In genomic region chr6:25971187-25971811, GRCh38 we compare ENCODE assay signal across 1 cellular context.
TF ChIP-seq lines count a peak whose summit lies in the region.

No MANE protein-coding gene starts in this region.

TF ChIP-seq in K562, 482 proteins besides CTCF, POLR2A, EP300 and RAD21 (continued from another document and continues in another):
- TF ChIP-seq, protein P1, sequence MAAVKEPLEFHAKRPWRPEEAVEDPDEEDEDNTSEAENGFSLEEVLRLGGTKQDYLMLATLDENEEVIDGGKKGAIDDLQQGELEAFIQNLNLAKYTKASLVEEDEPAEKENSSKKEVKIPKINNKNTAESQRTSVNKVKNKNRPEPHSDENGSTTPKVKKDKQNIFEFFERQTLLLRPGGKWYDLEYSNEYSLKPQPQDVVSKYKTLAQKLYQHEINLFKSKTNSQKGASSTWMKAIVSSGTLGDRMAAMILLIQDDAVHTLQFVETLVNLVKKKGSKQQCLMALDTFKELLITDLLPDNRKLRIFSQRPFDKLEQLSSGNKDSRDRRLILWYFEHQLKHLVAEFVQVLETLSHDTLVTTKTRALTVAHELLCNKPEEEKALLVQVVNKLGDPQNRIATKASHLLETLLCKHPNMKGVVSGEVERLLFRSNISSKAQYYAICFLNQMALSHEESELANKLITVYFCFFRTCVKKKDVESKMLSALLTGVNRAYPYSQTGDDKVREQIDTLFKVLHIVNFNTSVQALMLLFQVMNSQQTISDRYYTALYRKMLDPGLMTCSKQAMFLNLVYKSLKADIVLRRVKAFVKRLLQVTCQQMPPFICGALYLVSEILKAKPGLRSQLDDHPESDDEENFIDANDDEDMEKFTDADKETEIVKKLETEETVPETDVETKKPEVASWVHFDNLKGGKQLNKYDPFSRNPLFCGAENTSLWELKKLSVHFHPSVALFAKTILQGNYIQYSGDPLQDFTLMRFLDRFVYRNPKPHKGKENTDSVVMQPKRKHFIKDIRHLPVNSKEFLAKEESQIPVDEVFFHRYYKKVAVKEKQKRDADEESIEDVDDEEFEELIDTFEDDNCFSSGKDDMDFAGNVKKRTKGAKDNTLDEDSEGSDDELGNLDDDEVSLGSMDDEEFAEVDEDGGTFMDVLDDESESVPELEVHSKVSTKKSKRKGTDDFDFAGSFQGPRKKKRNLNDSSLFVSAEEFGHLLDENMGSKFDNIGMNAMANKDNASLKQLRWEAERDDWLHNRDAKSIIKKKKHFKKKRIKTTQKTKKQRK (IDR thresholded peaks at IDR 0.05; ENCODE audit: borderline replicate concordance, low read depth, low read length) = no peak
- TF ChIP-seq ZNF766 (CRISPR knock-in tag; conservative IDR thresholded peaks at IDR 0.05) (peak; percentile 83), RHOXF2B (CRISPR knock-in tag; conservative IDR thresholded peaks at IDR 0.05) (no peak), ZFX (CRISPR knock-in tag; IDR thresholded peaks at IDR 0.05) (no peak), ATF7 (IDR thresholded peaks at IDR 0.05) (peak; percentile 74; the same call in 1 of the 2 replicates), ZNF134 (CRISPR knock-in tag; conservative IDR thresholded peaks at IDR 0.05) (no peak), JUND (IDR thresholded peaks at IDR 0.05; ENCODE audit: borderline replicate concordance, low read depth, low read length) (peak; percentile 97), JUND (tag; IDR thresholded peaks at IDR 0.05; ENCODE audit: borderline replicate concordance, low read depth, low read length) (peak; percentile 97; the same call in 2 of the 3 replicates), MTA2 (IDR thresholded peaks at IDR 0.05; ENCODE audit: low read depth) (0 out of 2 replicates have a peak, but pooled peaks have one; percentile 16), C11orf30 (IDR thresholded peaks at IDR 0.05; ENCODE audit: low read depth) (peak; percentile 95), YY1 (IDR thresholded peaks at IDR 0.05; ENCODE audit: borderline replicate concordance in 1 of 3, control insufficient read depth in 1 of 3, extremely low read depth in 1 of 3, insufficient read depth in 3 of 3, insufficient read length in 1 of 3, insufficient replicate concordance in 2 of 3, low read depth in 1 of 3, low read length in 2 of 3) (no peak), FOXP1 (CRISPR knock-in tag; IDR thresholded peaks at IDR 0.05) (no peak), NFIC (IDR thresholded peaks at IDR 0.05) (peak; percentile 83), PHF20 (IDR thresholded peaks at IDR 0.05; ENCODE audit: partially characterized antibody) (peak; percentile 12), TARDBP (IDR thresholded peaks at IDR 0.05) (peak; percentile 36; the same call in 1 of the 2 replicates), KLF6 (CRISPR knock-in tag; IDR thresholded peaks at IDR 0.05; ENCODE audit: borderline replicate concordance) (no peak), PRPF4 (IDR thresholded peaks at IDR 0.05; ENCODE audit: insufficient read depth, low read depth, low read length, poor library complexity, severe bottlenecking) (no peak), SMARCB1 (IDR thresholded peaks at IDR 0.05; ENCODE audit: insufficient read length, low read depth) (no peak), CBFA2T3 (IDR thresholded peaks at IDR 0.05) (peak; percentile 66), MBD2 (IDR thresholded peaks at IDR 0.05; ENCODE audit: borderline replicate concordance, low read depth) (peak; percentile 33; the same call in 1 of the 2 replicates), CXXC5 (CRISPR knock-in tag; IDR thresholded peaks at IDR 0.05) (no peak), MTA3 (IDR thresholded peaks at IDR 0.05; ENCODE audit: borderline replicate concordance) (peak; percentile 69; the same call in 1 of the 2 replicates), SRSF7 (optimal IDR thresholded peaks at IDR 0.05; ENCODE audit: low read depth, low read length) (no peak), CEBPG (CRISPR knock-in tag; IDR thresholded peaks at IDR 0.05) (peak; percentile 81), CEBPG (tag; conservative IDR thresholded peaks at IDR 0.05 in 1 of 2, IDR thresholded peaks at IDR 0.05 in 1 of 2) (peak; percentile 89 to 91), ZNF274 (IDR thresholded peaks at IDR 0.05; ENCODE audit: borderline replicate concordance, low read depth, low read length) (no peak), PURB (CRISPR knock-in tag; IDR thresholded peaks at IDR 0.05; ENCODE audit: low read depth) (no peak), PHB2 (IDR thresholded peaks at IDR 0.05; ENCODE audit: low read depth) (no peak), HMG20A (CRISPR knock-in tag; conservative IDR thresholded peaks at IDR 0.05) (0 out of 2 replicates have a peak, but pooled peaks have one; percentile 60), FUS (optimal IDR thresholded peaks at IDR 0.05; ENCODE audit: low read depth, low read length) (no peak), KDM5B (IDR thresholded peaks at IDR 0.05; ENCODE audit: insufficient replicate concordance, low read depth, low read length) (no peak), SMARCC2 (IDR thresholded peaks at IDR 0.05; ENCODE audit: low read depth) (peak; percentile 94)
- TF ChIP-seq, protein P2, sequence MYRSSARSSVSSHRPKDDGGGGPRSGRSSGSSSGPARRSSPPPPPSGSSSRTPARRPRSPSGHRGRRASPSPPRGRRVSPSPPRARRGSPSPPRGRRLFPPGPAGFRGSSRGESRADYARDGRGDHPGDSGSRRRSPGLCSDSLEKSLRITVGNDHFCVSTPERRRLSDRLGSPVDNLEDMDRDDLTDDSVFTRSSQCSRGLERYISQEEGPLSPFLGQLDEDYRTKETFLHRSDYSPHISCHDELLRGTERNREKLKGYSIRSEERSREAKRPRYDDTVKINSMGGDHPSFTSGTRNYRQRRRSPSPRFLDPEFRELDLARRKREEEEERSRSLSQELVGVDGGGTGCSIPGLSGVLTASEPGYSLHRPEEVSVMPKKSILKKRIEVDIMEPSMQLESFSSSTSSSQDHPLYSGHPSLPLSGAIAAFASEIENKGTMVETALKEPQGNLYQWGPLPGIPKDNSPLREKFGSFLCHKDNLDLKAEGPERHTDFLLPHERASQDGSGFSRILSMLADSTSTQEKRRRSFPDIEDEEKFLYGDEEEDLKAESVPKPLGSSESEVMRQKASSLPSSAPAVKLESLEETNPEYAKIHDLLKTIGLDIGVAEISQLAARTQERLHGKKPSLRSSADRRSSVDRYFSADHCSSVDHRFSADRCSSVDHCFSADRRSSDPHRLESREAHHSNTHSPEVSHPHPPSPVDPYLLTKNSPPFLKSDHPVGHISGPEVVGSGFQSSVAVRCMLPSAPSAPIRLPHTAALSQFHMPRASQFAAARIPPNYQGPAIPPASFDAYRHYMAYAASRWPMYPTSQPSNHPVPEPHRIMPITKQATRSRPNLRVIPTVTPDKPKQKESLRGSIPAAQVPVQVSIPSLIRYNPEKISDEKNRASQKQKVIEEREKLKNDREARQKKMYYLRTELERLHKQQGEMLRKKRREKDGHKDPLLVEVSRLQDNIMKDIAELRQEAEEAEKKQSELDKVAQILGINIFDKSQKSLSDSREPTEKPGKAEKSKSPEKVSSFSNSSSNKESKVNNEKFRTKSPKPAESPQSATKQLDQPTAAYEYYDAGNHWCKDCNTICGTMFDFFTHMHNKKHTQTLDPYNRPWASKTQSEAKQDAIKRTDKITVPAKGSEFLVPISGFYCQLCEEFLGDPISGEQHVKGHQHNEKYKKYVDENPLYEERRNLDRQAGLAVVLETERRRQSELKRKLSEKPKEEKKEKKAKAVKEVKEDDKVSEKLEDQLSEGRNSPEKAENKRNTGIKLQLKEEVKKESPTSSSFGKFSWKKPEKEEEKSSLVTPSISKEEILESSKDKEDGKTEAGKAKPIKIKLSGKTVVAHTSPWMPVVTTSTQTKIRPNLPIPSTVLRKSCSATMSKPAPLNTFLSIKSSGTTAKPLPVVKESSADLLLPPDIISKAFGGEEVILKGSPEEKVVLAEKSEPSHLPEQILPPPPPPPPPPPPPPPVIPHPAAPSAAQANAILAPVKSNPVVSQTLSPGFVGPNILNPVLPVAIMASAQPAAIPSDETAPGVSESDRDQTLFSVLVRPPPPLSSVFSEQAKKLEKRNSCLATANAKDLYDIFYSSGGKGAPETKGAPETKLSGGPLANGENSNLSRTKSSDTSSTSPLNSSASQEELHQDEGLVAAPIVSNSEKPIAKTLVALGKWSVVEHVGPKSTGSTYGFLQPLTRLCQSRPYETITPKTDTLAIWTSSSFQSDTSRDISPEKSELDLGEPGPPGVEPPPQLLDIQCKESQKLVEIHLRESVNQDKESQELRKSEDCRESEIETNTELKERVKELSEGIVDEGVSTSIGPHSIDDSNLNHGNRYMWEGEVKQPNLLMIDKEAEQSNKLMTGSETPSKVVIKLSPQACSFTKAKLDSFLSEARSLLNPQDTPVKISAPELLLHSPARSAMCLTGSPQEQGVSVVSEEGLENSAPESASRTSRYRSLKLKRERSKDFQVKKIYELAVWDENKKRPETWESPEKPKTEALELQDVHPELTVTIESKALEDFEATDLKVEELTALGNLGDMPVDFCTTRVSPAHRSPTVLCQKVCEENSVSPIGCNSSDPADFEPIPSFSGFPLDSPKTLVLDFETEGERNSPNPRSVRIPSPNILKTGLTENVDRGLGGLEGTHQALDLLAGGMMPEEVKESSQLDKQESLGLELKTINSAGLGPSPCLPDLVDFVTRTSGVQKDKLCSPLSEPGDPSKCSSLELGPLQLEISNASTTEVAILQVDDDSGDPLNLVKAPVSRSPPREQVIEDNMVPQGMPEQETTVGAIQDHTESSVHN (IDR thresholded peaks at IDR 0.05; ENCODE audit: borderline replicate concordance in 1 of 2, low read depth in 1 of 2) = peak in 1 of 2 experiments; percentile 82; a peak in 2 of 4 replicates
- TF ChIP-seq, protein P3, sequence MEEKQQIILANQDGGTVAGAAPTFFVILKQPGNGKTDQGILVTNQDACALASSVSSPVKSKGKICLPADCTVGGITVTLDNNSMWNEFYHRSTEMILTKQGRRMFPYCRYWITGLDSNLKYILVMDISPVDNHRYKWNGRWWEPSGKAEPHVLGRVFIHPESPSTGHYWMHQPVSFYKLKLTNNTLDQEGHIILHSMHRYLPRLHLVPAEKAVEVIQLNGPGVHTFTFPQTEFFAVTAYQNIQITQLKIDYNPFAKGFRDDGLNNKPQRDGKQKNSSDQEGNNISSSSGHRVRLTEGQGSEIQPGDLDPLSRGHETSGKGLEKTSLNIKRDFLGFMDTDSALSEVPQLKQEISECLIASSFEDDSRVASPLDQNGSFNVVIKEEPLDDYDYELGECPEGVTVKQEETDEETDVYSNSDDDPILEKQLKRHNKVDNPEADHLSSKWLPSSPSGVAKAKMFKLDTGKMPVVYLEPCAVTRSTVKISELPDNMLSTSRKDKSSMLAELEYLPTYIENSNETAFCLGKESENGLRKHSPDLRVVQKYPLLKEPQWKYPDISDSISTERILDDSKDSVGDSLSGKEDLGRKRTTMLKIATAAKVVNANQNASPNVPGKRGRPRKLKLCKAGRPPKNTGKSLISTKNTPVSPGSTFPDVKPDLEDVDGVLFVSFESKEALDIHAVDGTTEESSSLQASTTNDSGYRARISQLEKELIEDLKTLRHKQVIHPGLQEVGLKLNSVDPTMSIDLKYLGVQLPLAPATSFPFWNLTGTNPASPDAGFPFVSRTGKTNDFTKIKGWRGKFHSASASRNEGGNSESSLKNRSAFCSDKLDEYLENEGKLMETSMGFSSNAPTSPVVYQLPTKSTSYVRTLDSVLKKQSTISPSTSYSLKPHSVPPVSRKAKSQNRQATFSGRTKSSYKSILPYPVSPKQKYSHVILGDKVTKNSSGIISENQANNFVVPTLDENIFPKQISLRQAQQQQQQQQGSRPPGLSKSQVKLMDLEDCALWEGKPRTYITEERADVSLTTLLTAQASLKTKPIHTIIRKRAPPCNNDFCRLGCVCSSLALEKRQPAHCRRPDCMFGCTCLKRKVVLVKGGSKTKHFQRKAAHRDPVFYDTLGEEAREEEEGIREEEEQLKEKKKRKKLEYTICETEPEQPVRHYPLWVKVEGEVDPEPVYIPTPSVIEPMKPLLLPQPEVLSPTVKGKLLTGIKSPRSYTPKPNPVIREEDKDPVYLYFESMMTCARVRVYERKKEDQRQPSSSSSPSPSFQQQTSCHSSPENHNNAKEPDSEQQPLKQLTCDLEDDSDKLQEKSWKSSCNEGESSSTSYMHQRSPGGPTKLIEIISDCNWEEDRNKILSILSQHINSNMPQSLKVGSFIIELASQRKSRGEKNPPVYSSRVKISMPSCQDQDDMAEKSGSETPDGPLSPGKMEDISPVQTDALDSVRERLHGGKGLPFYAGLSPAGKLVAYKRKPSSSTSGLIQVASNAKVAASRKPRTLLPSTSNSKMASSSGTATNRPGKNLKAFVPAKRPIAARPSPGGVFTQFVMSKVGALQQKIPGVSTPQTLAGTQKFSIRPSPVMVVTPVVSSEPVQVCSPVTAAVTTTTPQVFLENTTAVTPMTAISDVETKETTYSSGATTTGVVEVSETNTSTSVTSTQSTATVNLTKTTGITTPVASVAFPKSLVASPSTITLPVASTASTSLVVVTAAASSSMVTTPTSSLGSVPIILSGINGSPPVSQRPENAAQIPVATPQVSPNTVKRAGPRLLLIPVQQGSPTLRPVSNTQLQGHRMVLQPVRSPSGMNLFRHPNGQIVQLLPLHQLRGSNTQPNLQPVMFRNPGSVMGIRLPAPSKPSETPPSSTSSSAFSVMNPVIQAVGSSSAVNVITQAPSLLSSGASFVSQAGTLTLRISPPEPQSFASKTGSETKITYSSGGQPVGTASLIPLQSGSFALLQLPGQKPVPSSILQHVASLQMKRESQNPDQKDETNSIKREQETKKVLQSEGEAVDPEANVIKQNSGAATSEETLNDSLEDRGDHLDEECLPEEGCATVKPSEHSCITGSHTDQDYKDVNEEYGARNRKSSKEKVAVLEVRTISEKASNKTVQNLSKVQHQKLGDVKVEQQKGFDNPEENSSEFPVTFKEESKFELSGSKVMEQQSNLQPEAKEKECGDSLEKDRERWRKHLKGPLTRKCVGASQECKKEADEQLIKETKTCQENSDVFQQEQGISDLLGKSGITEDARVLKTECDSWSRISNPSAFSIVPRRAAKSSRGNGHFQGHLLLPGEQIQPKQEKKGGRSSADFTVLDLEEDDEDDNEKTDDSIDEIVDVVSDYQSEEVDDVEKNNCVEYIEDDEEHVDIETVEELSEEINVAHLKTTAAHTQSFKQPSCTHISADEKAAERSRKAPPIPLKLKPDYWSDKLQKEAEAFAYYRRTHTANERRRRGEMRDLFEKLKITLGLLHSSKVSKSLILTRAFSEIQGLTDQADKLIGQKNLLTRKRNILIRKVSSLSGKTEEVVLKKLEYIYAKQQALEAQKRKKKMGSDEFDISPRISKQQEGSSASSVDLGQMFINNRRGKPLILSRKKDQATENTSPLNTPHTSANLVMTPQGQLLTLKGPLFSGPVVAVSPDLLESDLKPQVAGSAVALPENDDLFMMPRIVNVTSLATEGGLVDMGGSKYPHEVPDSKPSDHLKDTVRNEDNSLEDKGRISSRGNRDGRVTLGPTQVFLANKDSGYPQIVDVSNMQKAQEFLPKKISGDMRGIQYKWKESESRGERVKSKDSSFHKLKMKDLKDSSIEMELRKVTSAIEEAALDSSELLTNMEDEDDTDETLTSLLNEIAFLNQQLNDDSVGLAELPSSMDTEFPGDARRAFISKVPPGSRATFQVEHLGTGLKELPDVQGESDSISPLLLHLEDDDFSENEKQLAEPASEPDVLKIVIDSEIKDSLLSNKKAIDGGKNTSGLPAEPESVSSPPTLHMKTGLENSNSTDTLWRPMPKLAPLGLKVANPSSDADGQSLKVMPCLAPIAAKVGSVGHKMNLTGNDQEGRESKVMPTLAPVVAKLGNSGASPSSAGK (IDR thresholded peaks at IDR 0.05) = no peak
- TF ChIP-seq, protein P4, sequence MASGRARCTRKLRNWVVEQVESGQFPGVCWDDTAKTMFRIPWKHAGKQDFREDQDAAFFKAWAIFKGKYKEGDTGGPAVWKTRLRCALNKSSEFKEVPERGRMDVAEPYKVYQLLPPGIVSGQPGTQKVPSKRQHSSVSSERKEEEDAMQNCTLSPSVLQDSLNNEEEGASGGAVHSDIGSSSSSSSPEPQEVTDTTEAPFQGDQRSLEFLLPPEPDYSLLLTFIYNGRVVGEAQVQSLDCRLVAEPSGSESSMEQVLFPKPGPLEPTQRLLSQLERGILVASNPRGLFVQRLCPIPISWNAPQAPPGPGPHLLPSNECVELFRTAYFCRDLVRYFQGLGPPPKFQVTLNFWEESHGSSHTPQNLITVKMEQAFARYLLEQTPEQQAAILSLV (tag; IDR thresholded peaks at IDR 0.05) = no peak
